In genomic region chr19:56873493-56873892, GRCh38 we compare ENCODE assay signal across 31 cellular contexts. TPM values are rescaled to one million over a fixed set of nuclear protein-coding genes. Genes with fewer than 3 reads are reported as not detected.
"Had no signal": no experiment of that assay in that cellular context is flagged by ENCODE, and none has a peak within 500 bp of the region (broad histone marks: within the 10 kb centered on the region; RNA-seq: fewer than 3 reads in every experiment).

No MANE protein-coding gene starts in this region.

- ATAC-seq: left colon; left lung; lower lobe of right lung; naive thymus-derived CD8-positive, alpha-beta T cell; sciatic nerve; stimulated activated effector memory CD8-positive, alpha-beta T cell treated with anti-CD3 and anti-CD28 coated beads, Interleukin-12 subunit alpha, Interleukin-12 subunit beta, amount 100 ng/mL, for 72 hours; upper lobe of right lung had no signal

- H3K9me3 ChIP-seq: ovary, uterus had no signal

- H3K27me3 ChIP-seq: left lung, ovary, right atrium auricular region, spleen, suprapubic skin, tibial artery, upper lobe of right lung, uterus had no signal

- H3K36me3 ChIP-seq: left lung, lower lobe of right lung, ovary, right atrium auricular region, spleen, suprapubic skin, thoracic aorta, tibial artery, upper lobe of right lung, uterus had no signal

- H3K36me3 Mint-ChIP-seq: stimulated activated effector memory CD8-positive, alpha-beta T cell treated with anti-CD3 and anti-CD28 coated beads, Interleukin-12 subunit alpha, Interleukin-12 subunit beta, amount 100 ng/mL, for 72 hours had no signal

- H3K4me1 Mint-ChIP-seq: immature natural killer cell; nephron; neural crest cell; stimulated activated effector memory CD8-positive, alpha-beta T cell treated with anti-CD3 and anti-CD28 coated beads, Interleukin-12 subunit alpha, Interleukin-12 subunit beta, amount 100 ng/mL, for 72 hours had no signal

- H3K27ac ChIP-seq: left lung, lower lobe of right lung, ovary, right atrium auricular region, spleen, suprapubic skin, thoracic aorta, tibial artery, upper lobe of right lung, uterus had no signal

- H3K4me3 Mint-ChIP-seq: immature natural killer cell; naive thymus-derived CD8-positive, alpha-beta T cell; nephron; neural crest cell; stimulated activated effector memory CD8-positive, alpha-beta T cell treated with anti-CD3 and anti-CD28 coated beads, Interleukin-12 subunit alpha, Interleukin-12 subunit beta, amount 100 ng/mL, for 72 hours; stimulated activated naive CD8-positive, alpha-beta T cell treated with anti-CD3 and anti-CD28 coated beads, Interleukin-15, Interleukin-2, amounts not matched to agents 100 ng/mL and 50 ng/mL, for 24 hours had no signal

- H3K27me3 Mint-ChIP-seq: progenitor cell of endocrine pancreas; stimulated activated naive CD8-positive, alpha-beta T cell treated with anti-CD3 and anti-CD28 coated beads, Interleukin-15, Interleukin-2, amounts not matched to agents 100 ng/mL and 50 ng/mL, for 24 hours had no signal

- H3K4me1 ChIP-seq: left lung, lower lobe of right lung, right atrium auricular region, spleen, suprapubic skin, tibial artery, upper lobe of right lung, uterus had no signal

- FAIRE-seq: islet of Langerhans, kidney, small intestine had no signal

- H3K27ac Mint-ChIP-seq: immature natural killer cell; naive thymus-derived CD8-positive, alpha-beta T cell; nephron; progenitor cell of endocrine pancreas; stimulated activated effector memory CD8-positive, alpha-beta T cell treated with anti-CD3 and anti-CD28 coated beads, Interleukin-12 subunit alpha, Interleukin-12 subunit beta, amount 100 ng/mL, for 72 hours; stimulated activated naive CD8-positive, alpha-beta T cell treated with anti-CD3 and anti-CD28 coated beads, Interleukin-15, Interleukin-2, amounts not matched to agents 100 ng/mL and 50 ng/mL, for 24 hours had no signal

- DNase-seq: hypothalamus; immature natural killer cell; kidney; left colon; left lung; lower lobe of right lung; mammary epithelial cell; mesenchymal stem cell; naive thymus-derived CD8-positive, alpha-beta T cell; ovary; small intestine; spleen; stimulated activated CD4-positive, alpha-beta T cell treated with anti-CD3 and anti-CD28 coated beads, Interleukin-4, amount 100 ng/mL, for 24 hours; stimulated activated naive CD4-positive, alpha-beta T cell; tibial artery; trophoblast cell; upper lobe of right lung; uterus had no signal

- H3K4me3 ChIP-seq: left lung, lower lobe of right lung, ovary, right atrium auricular region, spleen, suprapubic skin, thoracic aorta, tibial artery, upper lobe of right lung, uterus had no signal

RNA-seq across cellular contexts. Expression of gene PEG3, which starts 33.0 kb away (rescaled TPM):
- total RNA-seq: neural crest cell, progenitor cell of endocrine pancreas had no signal
- polyA plus RNA-seq: immature natural killer cell; mammary epithelial cell; naive thymus-derived CD8-positive, alpha-beta T cell had no signal

RNA-seq across cellular contexts. Expression of gene ZIM2, which starts 33.0 kb away (rescaled TPM):
- total RNA-seq: lower lobe of right lung; mammary epithelial cell; mucosa of gallbladder; naive thymus-derived CD8-positive, alpha-beta T cell; neural crest cell; progenitor cell of endocrine pancreas; pulmonary artery endothelial cell; renal cortical epithelial cell; right atrium auricular region; upper lobe of right lung had no signal
- polyA plus RNA-seq: immature natural killer cell; mammary epithelial cell; naive thymus-derived CD8-positive, alpha-beta T cell; small intestine; spleen had no signal
